ENCODE assay signal across 23 cellular contexts in genomic region chr7:46871516-46871915, GRCh38.
"Had no signal": no experiment of that assay in that cellular context is flagged by ENCODE, and none has a peak within 500 bp of the region (broad histone marks: within the 10 kb centered on the region; RNA-seq: fewer than 3 reads in every experiment).

No MANE protein-coding gene starts in this region.

- H3K9ac ChIP-seq: parathyroid adenoma had no signal

- H3K27me3 Mint-ChIP-seq: activated CD4-positive, alpha-beta T cell treated with anti-CD3 and anti-CD28 coated beads, Interleukin-2, amount 10 ng/mL, durations not matched to agents 24 days and 14 days; activated naive CD4-positive, alpha-beta T cell treated with anti-CD3 and anti-CD28 coated beads, Interleukin-2, amount 10 ng/mL, durations not matched to agents 7 days and 5 days; memory B cell; natural killer cell treated with Interleukin-12 subunit alpha and Interleukin-12 subunit beta and Interleukin-15 and Interleukin-18, amount 100 ng/mL, for 72 hours; stimulated activated memory B cell treated with anti-CD40 and anti-IgM and Interleukin-4, amounts not matched to agents 10 μg/mL and 1 μg/mL and 100 μg/mL, for 72 hours had no signal

- H3K4me3 Mint-ChIP-seq: activated CD4-positive, alpha-beta T cell treated with anti-CD3 and anti-CD28 coated beads, Interleukin-2, amount 10 ng/mL, durations not matched to agents 24 days and 14 days; activated naive CD4-positive, alpha-beta T cell treated with anti-CD3 and anti-CD28 coated beads, Interleukin-2, amount 10 ng/mL, durations not matched to agents 7 days and 5 days; immature natural killer cell; memory B cell; natural killer cell treated with Interleukin-12 subunit alpha and Interleukin-12 subunit beta and Interleukin-15 and Interleukin-18, amount 100 ng/mL, for 72 hours; stimulated activated memory B cell treated with anti-CD40 and anti-IgM and Interleukin-4, amounts not matched to agents 10 μg/mL and 1 μg/mL and 100 μg/mL, for 72 hours had no signal

- H3K79me2 ChIP-seq: parathyroid adenoma had no signal

- ATAC-seq: esophagus mucosa; natural killer cell treated with Interleukin-12 subunit alpha and Interleukin-12 subunit beta and Interleukin-15 and Interleukin-18, amount 100 ng/mL, for 72 hours; sciatic nerve; stimulated activated memory B cell treated with anti-CD40 and anti-IgM and Interleukin-4, amounts not matched to agents 10 μg/mL and 1 μg/mL and 100 μg/mL, for 72 hours; upper lobe of right lung had no signal

- H2AFZ ChIP-seq: parathyroid adenoma had no signal

- H3K36me3 ChIP-seq: neutrophil, thoracic aorta, upper lobe of right lung had no signal

- H3K36me3 Mint-ChIP-seq: activated naive CD4-positive, alpha-beta T cell treated with anti-CD3 and anti-CD28 coated beads, Interleukin-2, amount 10 ng/mL, durations not matched to agents 7 days and 5 days; immature natural killer cell; memory B cell; natural killer cell treated with Interleukin-12 subunit alpha and Interleukin-12 subunit beta and Interleukin-15 and Interleukin-18, amount 100 ng/mL, for 72 hours; stimulated activated memory B cell treated with anti-CD40 and anti-IgM and Interleukin-4, amounts not matched to agents 10 μg/mL and 1 μg/mL and 100 μg/mL, for 72 hours had no signal

- H3K9me3 Mint-ChIP-seq: activated CD4-positive, alpha-beta T cell treated with anti-CD3 and anti-CD28 coated beads, Interleukin-2, amount 10 ng/mL, durations not matched to agents 24 days and 14 days; activated naive CD4-positive, alpha-beta T cell treated with anti-CD3 and anti-CD28 coated beads, Interleukin-2, amount 10 ng/mL, durations not matched to agents 7 days and 5 days had no signal

- H3K9me3 ChIP-seq: neutrophil, thoracic aorta, upper lobe of right lung had no signal

- H3K27me3 ChIP-seq: neutrophil, upper lobe of right lung had no signal

- DNase-seq: activated CD4-positive, alpha-beta T cell treated with anti-CD3 and anti-CD28 coated beads, Interleukin-2, amount 10 ng/mL, durations not matched to agents 24 days and 14 days; activated CD4-positive, CD25-positive, alpha-beta regulatory T cell; activated CD8-positive, alpha-beta memory T cell treated with anti-CD3 and anti-CD28 coated beads, Interleukin-2, amount 50 U/mL, for 48 hours; activated effector memory CD4-positive, alpha-beta T cell treated with Interleukin-2 at 50 U/mL for 16 hours; activated naive CD4-positive, alpha-beta T cell treated with anti-CD3 and anti-CD28 coated beads, Interleukin-2, amount 10 ng/mL, durations not matched to agents 7 days and 5 days; activated T-cell treated with anti-CD3 and anti-CD28 coated beads, Interleukin-2, amount 50 U/mL, for 48 hours; cerebellar nuclear complex; cortex of kidney; effector CD4-positive, alpha-beta T cell; immature natural killer cell; stimulated activated CD4-positive, alpha-beta T cell treated with anti-CD3 and anti-CD28 coated beads, Interleukin-4, amount 100 ng/mL, for 24 hours; T-helper 1 cell; T-helper 9 cell; upper lobe of right lung had no signal

- H3K27ac ChIP-seq: neutrophil, parathyroid adenoma, thoracic aorta, upper lobe of right lung had no signal

- FAIRE-seq: bronchial epithelial cell had no signal

- H3K27ac Mint-ChIP-seq: activated CD4-positive, alpha-beta T cell treated with anti-CD3 and anti-CD28 coated beads, Interleukin-2, amount 10 ng/mL, durations not matched to agents 24 days and 14 days; activated naive CD4-positive, alpha-beta T cell treated with anti-CD3 and anti-CD28 coated beads, Interleukin-2, amount 10 ng/mL, durations not matched to agents 7 days and 5 days; immature natural killer cell; memory B cell; natural killer cell treated with Interleukin-12 subunit alpha and Interleukin-12 subunit beta and Interleukin-15 and Interleukin-18, amount 100 ng/mL, for 72 hours; stimulated activated memory B cell treated with anti-CD40 and anti-IgM and Interleukin-4, amounts not matched to agents 10 μg/mL and 1 μg/mL and 100 μg/mL, for 72 hours had no signal

- H3K4me1 ChIP-seq: parathyroid adenoma, upper lobe of right lung had no signal

- H3K4me1 Mint-ChIP-seq: activated CD4-positive, alpha-beta T cell treated with anti-CD3 and anti-CD28 coated beads, Interleukin-2, amount 10 ng/mL, durations not matched to agents 24 days and 14 days; activated naive CD4-positive, alpha-beta T cell treated with anti-CD3 and anti-CD28 coated beads, Interleukin-2, amount 10 ng/mL, durations not matched to agents 7 days and 5 days; immature natural killer cell; memory B cell; stimulated activated memory B cell treated with anti-CD40 and anti-IgM and Interleukin-4, amounts not matched to agents 10 μg/mL and 1 μg/mL and 100 μg/mL, for 72 hours had no signal

- H3K4me3 ChIP-seq: thoracic aorta, upper lobe of right lung had no signal
